29 cellular contexts compared by ENCODE assay signal in the genomic region with DNA sequence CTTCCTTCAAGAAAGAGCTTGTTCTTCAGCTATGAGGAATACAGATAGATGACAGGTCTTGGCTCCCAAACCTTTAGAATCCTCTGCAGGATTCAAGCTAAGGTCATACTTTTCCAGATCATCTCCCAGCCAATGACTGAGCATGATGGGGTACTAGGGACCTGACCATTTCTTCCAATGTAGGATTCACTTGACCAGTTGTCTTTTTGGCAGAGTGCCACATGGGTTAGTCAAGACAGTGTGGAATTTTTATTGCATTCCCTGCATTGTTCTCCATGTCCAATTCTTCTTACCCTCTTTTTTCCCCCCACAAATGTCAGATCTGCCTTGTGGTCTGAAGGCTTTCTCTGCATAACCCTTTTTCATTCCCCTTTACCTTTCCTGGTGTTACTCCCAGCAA.
DNase-seq lines count a peak whose midpoint lies in the region; ATAC-seq and TF ChIP-seq lines count a peak whose summit lies in the region.
"Had no signal": no experiment of that assay in that cellular context is flagged by ENCODE, and none has a peak within 500 bp of the region (broad histone marks: within the 10 kb centered on the region; RNA-seq: fewer than 3 reads in every experiment).

No MANE protein-coding gene starts in this region.

- no peak overlapping the region for H3K27ac Mint-ChIP-seq in natural killer cell
- H3K27ac Mint-ChIP-seq: activated CD4-positive, alpha-beta T cell treated with anti-CD3 and anti-CD28 coated beads for 36 hours; activated naive CD8-positive, alpha-beta T cell treated with anti-CD3 and anti-CD28 coated beads for 36 hours; B cell; CD8-positive, alpha-beta memory T cell; natural killer cell treated with Interleukin-12 subunit alpha and Interleukin-12 subunit beta and Interleukin-15 and Interleukin-18, amount 100 ng/mL, for 72 hours had no signal

- H3K27me3 ChIP-seq in adipocyte (replicated peaks; ENCODE audit: control insufficient read depth, insufficient read depth, low read length) (no peaks in the 10 kb centered on the region), kidney epithelial cell (ENCODE audit: control insufficient read depth, insufficient read depth, low read length) (no peaks in the 10 kb centered on the region)
- H3K27me3 ChIP-seq: transverse colon had no signal

- no peaks in the 10 kb centered on the region for H3K4me1 Mint-ChIP-seq in natural killer cell
- H3K4me1 Mint-ChIP-seq: activated CD4-positive, alpha-beta T cell treated with anti-CD3 and anti-CD28 coated beads for 36 hours; activated naive CD8-positive, alpha-beta T cell treated with anti-CD3 and anti-CD28 coated beads for 36 hours; B cell; CD8-positive, alpha-beta memory T cell had no signal

- peaks cover 5 to 6% of the 10 kb centered on the region in 2 donors for H3K9me3 Mint-ChIP-seq in natural killer cell

- no peaks in the 10 kb centered on the region for H3K9me3 ChIP-seq in adipocyte (ENCODE audit: control insufficient read depth, low read length)
- H3K9me3 ChIP-seq: A549, transverse colon had no signal

- peak; percentile 30 for DNase-seq in Caki2 (ENCODE audit: low read depth)
- peak; percentile 42 for DNase-seq in HT1080 (ENCODE audit: low read depth)
- DNase-seq in adipocyte (ENCODE audit: low read depth), result peak; percentile 0
- peak; percentile 50 for DNase-seq in kidney epithelial cell (ENCODE audit: low read depth)
- no peak for DNase-seq in natural killer cell
- no peak for DNase-seq in CD1c-positive myeloid dendritic cell (ENCODE audit: extremely low spot score)
- no peak for DNase-seq in cerebellar cortex (ENCODE audit: low spot score)
- DNase-seq: activated CD4-positive, alpha-beta T cell treated with anti-CD3 and anti-CD28 coated beads for 36 hours; activated effector memory CD4-positive, alpha-beta T cell treated with Interleukin-2 at 50 U/mL for 16 hours; activated naive CD8-positive, alpha-beta T cell treated with anti-CD3 and anti-CD28 coated beads for 36 hours; CD8-positive, alpha-beta memory T cell; DMS153; effector CD4-positive, alpha-beta T cell; GOT3; head of caudate nucleus; NCI-H1417; NCI-H2081; NCI-H226; NCI-H82; retina; small intestine; stimulated activated CD4-positive, alpha-beta T cell treated with anti-CD3 and anti-CD28 coated beads, Interleukin-1b, Interleukin-23, amount 100 ng/mL, for 48 hours; T-helper 2 cell; transverse colon had no signal

- no peaks in the 10 kb centered on the region for H3K27me3 Mint-ChIP-seq in natural killer cell (ENCODE audit: low read depth in 2 of 2)
- H3K27me3 Mint-ChIP-seq: activated CD4-positive, alpha-beta T cell treated with anti-CD3 and anti-CD28 coated beads for 36 hours; activated naive CD8-positive, alpha-beta T cell treated with anti-CD3 and anti-CD28 coated beads for 36 hours; B cell; natural killer cell treated with Interleukin-12 subunit alpha and Interleukin-12 subunit beta and Interleukin-15 and Interleukin-18, amount 100 ng/mL, for 72 hours had no signal

- no peak overlapping the region for H3K4me3 ChIP-seq in adipocyte (ENCODE audit: low read length)
- H3K4me3 ChIP-seq in kidney epithelial cell (ENCODE audit: low read depth, low read length), result no peak overlapping the region
- H3K4me3 ChIP-seq: A549, K562, transverse colon had no signal

- H3K9ac ChIP-seq in adipocyte (ENCODE audit: low read length), result no peak overlapping the region

- intact Hi-C loops in natural killer cell (cut with micrococcal nuclease), result no loop called here

- H3K36me3 Mint-ChIP-seq in natural killer cell, result no peaks in the 10 kb centered on the region
- H3K36me3 Mint-ChIP-seq: CD8-positive, alpha-beta memory T cell had no signal

- ATAC-seq in natural killer cell, result no peak
- ATAC-seq in HG02970 (IDR thresholded peaks at IDR 0.05; ENCODE audit: low FRiP score, unreplicated experiment), result no peak
- ATAC-seq: A549; activated CD4-positive, alpha-beta T cell treated with anti-CD3 and anti-CD28 coated beads for 36 hours; K562; natural killer cell treated with Interleukin-12 subunit alpha and Interleukin-12 subunit beta and Interleukin-15 and Interleukin-18, amount 100 ng/mL, for 72 hours had no signal

- TF ChIP-seq CTCF in kidney epithelial cell (IDR thresholded peaks at IDR 0.05; ENCODE audit: insufficient read depth, low read length, poor library complexity, severe bottlenecking) (no peak), natural killer cell (IDR thresholded peaks at IDR 0.05) (no peak)

- H3K36me3 ChIP-seq in adipocyte (ENCODE audit: control insufficient read depth, insufficient read depth, low read length, severe bottlenecking) (no peaks in the 10 kb centered on the region), kidney epithelial cell (ENCODE audit: control insufficient read depth, insufficient read depth, low read length) (no peaks in the 10 kb centered on the region)
- H3K36me3 ChIP-seq: transverse colon had no signal

- in situ Hi-C loops in Caki2 (cut with HindIII; ENCODE audit: low pct_unique_long_range_greater_than_20kb, low sequenced_read_pairs), result no loop called here

- H3K4me3 Mint-ChIP-seq in natural killer cell, result no peak overlapping the region
- H3K4me3 Mint-ChIP-seq: activated CD4-positive, alpha-beta T cell treated with anti-CD3 and anti-CD28 coated beads for 36 hours; activated naive CD8-positive, alpha-beta T cell treated with anti-CD3 and anti-CD28 coated beads for 36 hours; B cell; CD8-positive, alpha-beta memory T cell; natural killer cell treated with Interleukin-12 subunit alpha and Interleukin-12 subunit beta and Interleukin-15 and Interleukin-18, amount 100 ng/mL, for 72 hours had no signal

- H3K4me1 ChIP-seq in adipocyte (ENCODE audit: control insufficient read depth, insufficient read depth, low read length), result no peaks in the 10 kb centered on the region
- H3K4me1 ChIP-seq: A549, transverse colon had no signal

Comparison
In these comparisons a context has a peak if more than half of its experiments do, and no peak if none do; other contexts are left out.
1. DNase-seq: peak in Caki2 (single experiment), HT1080 (single experiment), adipocyte (single experiment) and kidney epithelial cell (single experiment); none in natural killer cell (single experiment), CD1c-positive myeloid dendritic cell (single experiment) and cerebellar cortex (single experiment).